8 cellular contexts compared by ENCODE assay signal in the genomic region with DNA sequence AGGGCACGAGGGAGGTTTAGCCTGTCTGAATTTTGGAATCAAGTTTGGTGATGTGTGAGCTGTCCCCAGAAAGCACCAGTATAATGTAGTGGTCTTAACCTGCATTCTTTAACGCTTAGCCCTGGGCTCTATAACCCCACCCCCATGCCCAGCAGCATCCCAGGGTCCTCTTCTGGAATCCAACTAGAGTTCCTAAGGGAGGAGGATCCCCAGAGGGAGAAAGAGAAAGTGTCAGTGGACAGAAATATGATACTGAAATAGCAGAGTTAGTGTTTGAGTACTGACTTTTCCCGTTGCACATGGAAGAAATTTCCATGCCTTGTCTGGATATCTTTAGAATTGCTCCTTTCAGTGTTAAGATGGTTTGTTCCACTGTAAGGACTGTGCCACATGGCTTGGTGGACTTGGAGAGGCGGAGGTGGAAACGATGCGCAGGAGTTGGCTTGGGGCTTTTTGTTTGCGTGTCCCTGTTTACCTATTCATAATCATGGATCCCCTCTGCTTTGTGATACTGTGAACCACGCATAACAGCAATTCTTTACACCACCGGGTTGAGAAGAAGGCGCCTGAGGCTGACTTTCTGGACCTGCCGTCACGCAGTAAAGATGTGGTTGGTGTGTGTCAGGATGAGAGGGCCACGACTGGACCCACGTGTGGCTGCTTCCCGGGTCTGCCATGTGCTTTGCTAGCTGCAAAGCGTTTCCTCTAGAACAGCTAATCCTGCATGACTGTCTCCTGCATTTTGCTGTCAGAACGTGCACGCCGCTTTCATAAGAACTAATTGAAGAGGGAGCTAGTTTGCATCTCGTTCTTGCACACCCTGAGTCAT.
DNase-seq lines count a peak whose midpoint lies in the region; ATAC-seq and TF ChIP-seq lines count a peak whose summit lies in the region.

No MANE protein-coding gene starts in this region.

- H4K20me1 ChIP-seq in fibroblast of lung (ENCODE audit: control insufficient read depth, extremely low read depth, insufficient read depth, low read length) = no peaks in the 10 kb centered on the region
- H4K20me1 ChIP-seq in neural progenitor cell (ENCODE audit: low read depth) = no peaks in the 10 kb centered on the region

- H2AFZ ChIP-seq in fibroblast of lung (ENCODE audit: low read length) (peak overlapping the region; percentile 78), neural progenitor cell (replicated peaks) (peak overlapping the region; percentile 88)

- H3K9ac ChIP-seq in fibroblast of lung (ENCODE audit: insufficient read depth, low read length) (no peak overlapping the region), neural progenitor cell (no peak overlapping the region)

- 4 to 8% methylated on average over 18 to 20 of the region's 20 CpGs for WGBS in testis, 2 donors

- peak overlapping the region; percentile 98 for H3K27ac Mint-ChIP-seq in neural progenitor cell

- H3K9me3 Mint-ChIP-seq in neural progenitor cell = no peaks in the 10 kb centered on the region

- H3K36me3 Mint-ChIP-seq in neural progenitor cell = peaks cover 3% of the 10 kb centered on the region

- H3F3A ChIP-seq in neural progenitor cell (ENCODE audit: low read depth) = no peaks in the 10 kb centered on the region

- H3K36me3 ChIP-seq in fibroblast of lung (ENCODE audit: control insufficient read depth, insufficient read depth, low read length) (no peaks in the 10 kb centered on the region), neural progenitor cell (no peaks in the 10 kb centered on the region), testis (ENCODE audit: low read depth, missing control alignments) (no peaks in the 10 kb centered on the region)

- H3K27me3 Mint-ChIP-seq in neural progenitor cell (ENCODE audit: insufficient read depth, low read depth) = peaks cover 3% of the 10 kb centered on the region

- peaks cover 38% of the 10 kb centered on the region for H3K4me1 Mint-ChIP-seq in neural progenitor cell

- peak overlapping the region; percentile 89 for H3K4me3 Mint-ChIP-seq in neural progenitor cell

- peak overlapping the region; percentile 96 for H3K4me2 ChIP-seq in fibroblast of lung (ENCODE audit: extremely low read depth, insufficient read depth, low read length)
- H3K4me2 ChIP-seq in neural progenitor cell = peak overlapping the region; percentile 84

- peak overlapping the region; percentile 46 for H3K27ac ChIP-seq in fibroblast of lung (ENCODE audit: insufficient read depth, low read length)
- no peak overlapping the region for H3K27ac ChIP-seq in neural progenitor cell
- peak overlapping the region; percentile 74 to 81 for H3K27ac ChIP-seq in testis

- peak overlapping the region; percentile 46 to 78 (median 53) for H3K4me3 ChIP-seq in fibroblast of lung (replicated peaks in 1 of 4; ENCODE audit: control extremely low read depth in 1 of 4, insufficient read depth in 1 of 4, low read depth in 3 of 4, low read length in 4 of 4)
- H3K4me3 ChIP-seq in neural progenitor cell = peak overlapping the region; percentile 38
- H3K4me3 ChIP-seq in testis = peak overlapping the region; percentile 38 to 50

- TF ChIP-seq POLR2A in testis (IDR thresholded peaks at IDR 0.05) = no peak

- intact Hi-C loops in testis (cut with DNase I; ENCODE audit: low total_unique reads) = no loop called here

- TF ChIP-seq CTCF in fibroblast of lung (conservative IDR thresholded peaks at IDR 0.05 in 1 of 2, IDR thresholded peaks at IDR 0.05 in 1 of 2; ENCODE audit: low read depth in 1 of 2, low read length in 2 of 2) (no peak), neural progenitor cell (IDR thresholded peaks at IDR 0.05) (no peak), testis (IDR thresholded peaks at IDR 0.05) (no peak)

- ATAC-seq in GM18498 (IDR thresholded peaks at IDR 0.05; ENCODE audit: unreplicated experiment) = peak; percentile 59
- peak; percentile 46 for ATAC-seq in HG02759 (IDR thresholded peaks at IDR 0.05; ENCODE audit: unreplicated experiment)

- peaks cover 2% of the 10 kb centered on the region for H3K4me1 ChIP-seq in fibroblast of lung (ENCODE audit: control insufficient read depth, extremely low read depth, insufficient read depth, low read length)
- H3K4me1 ChIP-seq in neural progenitor cell = peaks cover 28% of the 10 kb centered on the region
- H3K4me1 ChIP-seq in testis = peaks cover 8% of the 10 kb centered on the region

- H3K9me3 ChIP-seq in fibroblast of lung (ENCODE audit: control insufficient read depth, insufficient read depth, low read depth, low read length) (no peaks in the 10 kb centered on the region), neural progenitor cell (ENCODE audit: low read depth) (no peaks in the 10 kb centered on the region), testis (no peaks in the 10 kb centered on the region)

- no peaks in the 10 kb centered on the region for H3K79me2 ChIP-seq in fibroblast of lung (ENCODE audit: control insufficient read depth, insufficient read depth, low read length)
- H3K79me2 ChIP-seq in neural progenitor cell (ENCODE audit: low read depth) = no peaks in the 10 kb centered on the region

- peak; percentile 41 for DNase-seq in NCI-H2227 treated with DMSO at 0.1 percent for 48 hours (lab: John Stamatoyannopoulos, UW)
- peak; percentile 44 for DNase-seq in activated T-cell treated with anti-CD3 and anti-CD28 coated beads for 24 hours (ENCODE audit: low read depth)
- DNase-seq in fibroblast of lung (ENCODE audit: low read depth in 2 of 2) = peak; percentile 62 to 73
- peak; percentile 30 for DNase-seq in neural progenitor cell (ENCODE audit: low spot score)
- peak; percentile 69 for DNase-seq in testis
- no peak for DNase-seq in NCI-H1694 (lab: John Stamatoyannopoulos, UW)

- H3K27me3 ChIP-seq in fibroblast of lung (ENCODE audit: control insufficient read depth, insufficient read depth, low read length) (no peaks in the 10 kb centered on the region), neural progenitor cell (no peaks in the 10 kb centered on the region), testis (no peaks in the 10 kb centered on the region)
